16 cellular contexts compared by ENCODE assay signal in the genomic region with DNA sequence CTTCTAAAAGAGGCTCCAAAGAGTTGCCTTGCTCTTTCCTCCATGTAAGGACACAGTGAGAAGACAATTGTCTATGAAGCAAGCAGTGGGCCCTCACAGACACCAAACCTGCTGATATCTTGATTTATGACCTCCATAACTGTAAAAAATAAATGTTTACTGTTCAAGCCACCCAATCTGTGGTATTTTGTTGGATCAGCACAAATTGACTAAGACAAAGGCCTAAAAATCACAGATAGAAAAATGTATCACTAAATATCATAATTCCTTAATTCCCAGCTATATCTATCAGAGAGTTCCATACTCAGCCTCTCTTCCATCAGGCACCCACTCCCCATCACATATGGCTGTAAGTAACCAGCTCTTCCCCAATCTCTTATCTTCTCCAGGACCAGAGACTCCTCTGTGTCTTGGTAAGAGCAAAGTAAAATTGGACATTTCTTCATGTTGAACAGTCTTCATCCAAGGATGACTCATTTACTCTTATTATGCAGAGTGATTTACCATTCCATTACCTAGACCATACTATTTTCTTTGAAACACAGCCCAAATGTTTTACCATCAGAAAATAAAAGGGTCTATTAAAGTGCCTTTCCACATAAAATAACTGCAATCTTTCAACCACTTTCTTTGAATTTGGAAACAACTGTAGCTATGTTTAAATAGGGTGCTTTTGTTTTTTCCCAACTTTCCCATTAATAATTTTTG.
DNase-seq lines count a peak whose midpoint lies in the region; ATAC-seq and TF ChIP-seq lines count a peak whose summit lies in the region.
"Had no signal": no experiment of that assay in that cellular context is flagged by ENCODE, and none has a peak within 500 bp of the region (broad histone marks: within the 10 kb centered on the region; RNA-seq: fewer than 3 reads in every experiment).

No MANE protein-coding gene starts in this region.

- H3K4me1 ChIP-seq in left ventricle myocardium inferior = no peaks in the 10 kb centered on the region

- no peak for ATAC-seq in HG02885 (IDR thresholded peaks at IDR 0.05; ENCODE audit: poor library complexity, unreplicated experiment)
- ATAC-seq: GM23338, HCT116 had no signal

- intact Hi-C loops in left ventricle myocardium inferior (cut with micrococcal nuclease) = no loop called here

- H3K27me3 ChIP-seq in left ventricle myocardium inferior (ENCODE audit: low read depth) = no peaks in the 10 kb centered on the region

- TF ChIP-seq CTCF in GM20000 (IDR thresholded peaks at IDR 0.05; ENCODE audit: extremely low read depth, missing control alignments) = no peak
- TF ChIP-seq CTCF in left ventricle myocardium inferior (IDR thresholded peaks at IDR 0.05; ENCODE audit: borderline replicate concordance) = no peak

- peaks cover 11% of the 10 kb centered on the region for H3K9me3 ChIP-seq in left ventricle myocardium inferior (replicated peaks)

- H3K4me3 ChIP-seq in left ventricle myocardium inferior = no peak overlapping the region
- H3K4me3 ChIP-seq: GM23338 had no signal

- peak; percentile 2 for DNase-seq in AG08396 (ENCODE audit: low spot score)
- peak; percentile 49 for DNase-seq in M059J (ENCODE audit: low read depth)
- peak; percentile 71 for DNase-seq in astrocyte of the hippocampus (ENCODE audit: low read depth, low spot score)
- peak; percentile 21 for DNase-seq in renal cortical epithelial cell (ENCODE audit: low read depth)
- no peak for DNase-seq in GM20000 (ENCODE audit: low spot score)
- no peak for DNase-seq in left ventricle myocardium inferior
- DNase-seq: ACHN; CD4-positive, alpha-beta T cell; Kasumi-1; NCI-H187 treated with DMSO at 0.1 percent for 48 hours; NCI-H69; RPMI8226; SW 1271 had no signal

- H3K27ac ChIP-seq in left ventricle myocardium inferior (replicated peaks) = no peak overlapping the region

- H3K36me3 ChIP-seq in left ventricle myocardium inferior = no peaks in the 10 kb centered on the region

Comparison
In these comparisons a context has a peak if more than half of its experiments do, and no peak if none do; other contexts are left out.
1. DNase-seq: peak in AG08396 (single experiment), M059J (single experiment), astrocyte of the hippocampus (single experiment) and renal cortical epithelial cell (single experiment); none in GM20000 (single experiment) and left ventricle myocardium inferior (single experiment).